ENCODE assay signal across 18 cellular contexts in genomic region chrX:48927125-48927524, GRCh38. TPM values are rescaled to one million over a fixed set of nuclear protein-coding genes. Genes with fewer than 3 reads are reported as not detected.
A peak's percentile ranks its signal among the peaks of the same experiment; 100 is the strongest.
DNase-seq lines count a peak whose midpoint lies in the region; ATAC-seq and TF ChIP-seq lines count a peak whose summit lies in the region.
"Had no signal": no experiment of that assay in that cellular context is flagged by ENCODE, and none has a peak within 500 bp of the region (broad histone marks: within the 10 kb centered on the region; RNA-seq: fewer than 3 reads in every experiment).

No MANE protein-coding gene starts in this region.

- TF ChIP-seq CTCF in HEK293 (tag by site-specific recombination; IDR thresholded peaks at IDR 0.05) (no peak), WTC11 (IDR thresholded peaks at IDR 0.05) (no peak)

- peak; percentile 75 for ATAC-seq in WTC11
- no peak for ATAC-seq in HG02571 (IDR thresholded peaks at IDR 0.05; ENCODE audit: unreplicated experiment)

- peak; percentile 34 for DNase-seq in ELF-1 (ENCODE audit: low read depth, low spot score)
- peak; percentile 54 for DNase-seq in WTC11 (ENCODE audit: low spot score)
- peak; percentile 26 for DNase-seq in iPS-NIHi11 (ENCODE audit: low spot score)
- DNase-seq in effector CD4-positive, alpha-beta T cell: no peak
- no peak for DNase-seq in NCI-H2029 treated with DMSO at 0.1 percent for 48 hours (lab: John Stamatoyannopoulos, UW)
- no peak for DNase-seq in NK-92 (lab: John Stamatoyannopoulos, UW; ENCODE audit: unreplicated experiment)
- DNase-seq: AML-193; Calu3; CD4-positive, CD25-positive, alpha-beta regulatory T cell; DMS79; GF-D8; KBM-7; NCI-H1048; NCI-H1694; NCI-H82; SIG-M5 had no signal

- CTCF ChIA-PET in HEK293 (lab: Yijun Ruan, JAX): interaction anchor here (0.9 to 1.2 kb wide), 2 partner anchors 11 to 19 kb away, joined by 3 to 4 read pairs; no protein-coding TSS in a partner anchor
- CTCF ChIA-PET in WTC11 (lab: Charles Lee): interaction anchor here (1.4 to 1.5 kb wide), 2 partner anchors 10 to 15 kb away, joined by 6 to 21 read pairs; partner anchors contain the start of gene SLC35A2

- no peaks in the 10 kb centered on the region for H3K4me1 ChIP-seq in HEK293 (ENCODE audit: control insufficient read depth, insufficient read depth, low read length)

- no peaks in the 10 kb centered on the region for H3K27me3 Mint-ChIP-seq in WTC11 (ENCODE audit: low read depth)
- H3K27me3 Mint-ChIP-seq: CD4-positive, CD25-positive, alpha-beta regulatory T cell had no signal

- peaks cover 43% of the 10 kb centered on the region for H3K4me1 Mint-ChIP-seq in WTC11

- peak overlapping the region; percentile 66 for H3K4me3 Mint-ChIP-seq in WTC11
- H3K4me3 Mint-ChIP-seq: CD4-positive, CD25-positive, alpha-beta regulatory T cell had no signal

- no peaks in the 10 kb centered on the region for H3K9me3 ChIP-seq in HEK293 (ENCODE audit: control insufficient read depth, insufficient read depth, low read depth, low read length)

- H3K4me3 ChIP-seq in HEK293 (ENCODE audit: low read depth, low read length): no peak overlapping the region

- H3K9me3 Mint-ChIP-seq in WTC11: no peaks in the 10 kb centered on the region

- POLR2A ChIA-PET in HEK293 (lab: Yijun Ruan, JAX): no interaction called here
- POLR2A ChIA-PET in WTC11 (lab: Charles Lee): interaction anchor here (0.6 to 2.0 kb wide), 3 partner anchors 15 to 32 kb away, joined by 3 to 11 read pairs (median 4); partner anchors contain the start of genes PQBP1, SLC35A2 and TIMM17B

- peaks cover 36% of the 10 kb centered on the region for H3K36me3 Mint-ChIP-seq in WTC11

- peaks cover 16 to 74% of the 10 kb centered on the region in 2 experiments; a peak in 2 of 3 replicates for H3K36me3 ChIP-seq in HEK293 (ENCODE audit: control insufficient read depth in 2 of 2, insufficient read depth in 1 of 2, low read length in 2 of 2)

- H3K27ac Mint-ChIP-seq in WTC11: peak overlapping the region; percentile 100

- H3K27ac ChIP-seq in HEK293 (ENCODE audit: extremely low read depth, low read depth, low read length): no peak overlapping the region

TF ChIP-seq in HEK293, 187 proteins besides CTCF, POLR2A, EP300 and RAD21:
- TF ChIP-seq ZFHX2 (tag by site-specific recombination; conservative IDR thresholded peaks at IDR 0.05) (no peak), ZIC2 (tag by site-specific recombination; IDR thresholded peaks at IDR 0.05) (0 out of 2 replicates have a peak, but pooled peaks have one; percentile 17)

TF ChIP-seq in WTC11, 78 proteins besides CTCF, POLR2A, EP300 and RAD21:
- TF ChIP-seq FOXJ3 (CRISPR knock-in tag; IDR thresholded peaks at IDR 0.05; ENCODE audit: borderline replicate concordance): no peak
- peak; percentile 53; the same call in 1 of the 2 replicates for TF ChIP-seq FOXP4 (CRISPR knock-in tag; IDR thresholded peaks at IDR 0.05)
- no peak for TF ChIP-seq STAT6 (CRISPR knock-in tag; conservative IDR thresholded peaks at IDR 0.05; ENCODE audit: low read depth)

RNA-seq across cellular contexts. Expression of gene PIM2, which starts 8.3 kb away (rescaled TPM):
- 146 to 184 TPM (median 182 TPM) in 3 replicates for total RNA-seq in WTC11 (2021)

RNA-seq across cellular contexts. Expression of gene SLC35A2, which starts 15.7 kb away (rescaled TPM):
- 18.0 to 21.0 TPM (median 20.2 TPM) in 3 replicates for total RNA-seq in WTC11 (2021)

RNA-seq across cellular contexts. Expression of gene PQBP1, which starts 29.4 kb away (rescaled TPM):
- 79.4 to 81.2 TPM (median 81.2 TPM) in 3 replicates for total RNA-seq in WTC11 (2021)

RNA-seq across cellular contexts. Expression of gene TIMM17B, which starts 29.6 kb away (rescaled TPM):
- total RNA-seq in WTC11 (2021): 99.6 to 120 TPM (median 114 TPM) in 3 replicates

RNA-seq across cellular contexts. Expression of gene OTUD5, which starts 30.3 kb away (rescaled TPM):
- total RNA-seq in WTC11 (2021): 50.9 to 52.6 TPM (median 51.1 TPM) in 3 replicates

Comparison
In these comparisons a context has a peak if more than half of its experiments do, and no peak if none do; other contexts are left out.
1. DNase-seq: peak in ELF-1 (single experiment), WTC11 (single experiment) and iPS-NIHi11 (single experiment); none in effector CD4-positive, alpha-beta T cell (single experiment), NCI-H2029 treated with DMSO at 0.1 percent for 48 hours (single experiment) and NK-92 (single experiment).